In genomic region chr3:193489949-193490348, GRCh38 we compare ENCODE assay signal across 21 cellular contexts.
DNase-seq lines count a peak whose midpoint lies in the region; ATAC-seq and TF ChIP-seq lines count a peak whose summit lies in the region.
"Had no signal": no experiment of that assay in that cellular context is flagged by ENCODE, and none has a peak within 500 bp of the region (broad histone marks: within the 10 kb centered on the region; RNA-seq: fewer than 3 reads in every experiment).

No MANE protein-coding gene starts in this region.

- H3K27ac Mint-ChIP-seq in type B pancreatic cell = peak overlapping the region; percentile 7
- no peak overlapping the region for H3K27ac Mint-ChIP-seq in activated naive CD4-positive, alpha-beta T cell treated with anti-CD3 and anti-CD28 coated beads, Interleukin-2, amount 10 ng/mL, durations not matched to agents 7 days and 5 days
- H3K27ac Mint-ChIP-seq: IgD-negative memory B cell had no signal

- CTCF ChIA-PET in activated naive CD4-positive, alpha-beta T cell treated with anti-CD3 and anti-CD28 coated beads, Interleukin-2, amount 10 ng/mL, durations not matched to agents 7 days and 5 days (lab: Charles Lee) = no interaction called here

- H3K27me3 ChIP-seq in left lung = no peaks in the 10 kb centered on the region

- intact Hi-C loops in left lung (cut with DNase I) = no loop called here

- no peaks in the 10 kb centered on the region for H3K9me3 Mint-ChIP-seq in type B pancreatic cell
- H3K9me3 Mint-ChIP-seq in activated naive CD4-positive, alpha-beta T cell treated with anti-CD3 and anti-CD28 coated beads, Interleukin-2, amount 10 ng/mL, durations not matched to agents 7 days and 5 days = no peaks in the 10 kb centered on the region

- no peaks in the 10 kb centered on the region for H3K36me3 Mint-ChIP-seq in type B pancreatic cell
- H3K36me3 Mint-ChIP-seq in activated naive CD4-positive, alpha-beta T cell treated with anti-CD3 and anti-CD28 coated beads, Interleukin-2, amount 10 ng/mL, durations not matched to agents 7 days and 5 days = no peaks in the 10 kb centered on the region

- no peak for TF ChIP-seq CTCF in GM12865 (IDR thresholded peaks at IDR 0.05; ENCODE audit: insufficient read depth, low read depth, low read length, missing control alignments)
- no peak for TF ChIP-seq CTCF in left lung (IDR thresholded peaks at IDR 0.05)
- no peak for TF ChIP-seq CTCF in type B pancreatic cell (conservative IDR thresholded peaks at IDR 0.05)

- peak; percentile 8 for DNase-seq in GM12865 (ENCODE audit: low read depth)
- DNase-seq in NOMO-1 treated with dmso at 0.1 percent for 144 hours (lab: John Stamatoyannopoulos, UW; ENCODE audit: unreplicated experiment) = peak; percentile 66
- DNase-seq in left lung = no peak
- no peak for DNase-seq in type B pancreatic cell (ENCODE audit: extremely low spot score, unreplicated experiment)
- no peak for DNase-seq in UCSD-AML1 (lab: John Stamatoyannopoulos, UW; ENCODE audit: unreplicated experiment)
- no peak for DNase-seq in activated naive CD4-positive, alpha-beta T cell treated with anti-CD3 and anti-CD28 coated beads, Interleukin-2, amount 10 ng/mL, durations not matched to agents 7 days and 5 days
- DNase-seq: COR-L47, DMS153, HCEC 1CT, Kasumi-1, NCI-H1417 treated with DMSO at 0.1 percent for 48 hours, NCI-H1930, NCI-H2171 treated with DMSO at 0.1 percent for 48 hours, NCI-H446 treated with DMSO at 0.1 percent for 48 hours, NCI-H748 treated with DMSO at 0.1 percent for 48 hours, SHP77, SK-N-SH had no signal

- H3K4me3 ChIP-seq in GM12865 (ENCODE audit: low read depth, low read length) = no peak overlapping the region
- no peak overlapping the region for H3K4me3 ChIP-seq in left lung

- H3K4me1 ChIP-seq in left lung = peaks cover 0 to 8% of the 10 kb centered on the region in 2 donors

- H3K36me3 ChIP-seq in left lung = no peaks in the 10 kb centered on the region

- no peaks in the 10 kb centered on the region for H3K9me3 ChIP-seq in left lung
- H3K9me3 ChIP-seq: SK-N-SH had no signal

- peak overlapping the region; percentile 43 to 57 for H3K27ac ChIP-seq in left lung
- H3K27ac ChIP-seq: C4-2B, HL-60 had no signal

- H3K27me3 Mint-ChIP-seq in type B pancreatic cell = no peaks in the 10 kb centered on the region
- no peaks in the 10 kb centered on the region for H3K27me3 Mint-ChIP-seq in activated naive CD4-positive, alpha-beta T cell treated with anti-CD3 and anti-CD28 coated beads, Interleukin-2, amount 10 ng/mL, durations not matched to agents 7 days and 5 days
- H3K27me3 Mint-ChIP-seq: IgD-negative memory B cell had no signal

- H3K4me3 Mint-ChIP-seq in type B pancreatic cell = no peak overlapping the region
- H3K4me3 Mint-ChIP-seq in activated naive CD4-positive, alpha-beta T cell treated with anti-CD3 and anti-CD28 coated beads, Interleukin-2, amount 10 ng/mL, durations not matched to agents 7 days and 5 days = no peak overlapping the region
- H3K4me3 Mint-ChIP-seq: IgD-negative memory B cell had no signal

- ATAC-seq in left lung (no peak), HG03280 (IDR thresholded peaks at IDR 0.05; ENCODE audit: unreplicated experiment) (no peak)

- no peaks in the 10 kb centered on the region for H3K4me1 Mint-ChIP-seq in type B pancreatic cell (ENCODE audit: unreplicated experiment)
- H3K4me1 Mint-ChIP-seq in activated naive CD4-positive, alpha-beta T cell treated with anti-CD3 and anti-CD28 coated beads, Interleukin-2, amount 10 ng/mL, durations not matched to agents 7 days and 5 days = no peaks in the 10 kb centered on the region

Comparison
In these comparisons a context has a peak if more than half of its experiments do, and no peak if none do; other contexts are left out.
1. DNase-seq: peak in GM12865 (single experiment) and NOMO-1 treated with dmso at 0.1 percent for 144 hours (single experiment); none in left lung (0 of 2), type B pancreatic cell (single experiment), UCSD-AML1 (single experiment) and activated naive CD4-positive, alpha-beta T cell treated with anti-CD3 and anti-CD28 coated beads, Interleukin-2, amount 10 ng/mL, durations not matched to agents 7 days and 5 days (single experiment).